Comparison of ENCODE assay signal across 14 cellular contexts in the genomic region with DNA sequence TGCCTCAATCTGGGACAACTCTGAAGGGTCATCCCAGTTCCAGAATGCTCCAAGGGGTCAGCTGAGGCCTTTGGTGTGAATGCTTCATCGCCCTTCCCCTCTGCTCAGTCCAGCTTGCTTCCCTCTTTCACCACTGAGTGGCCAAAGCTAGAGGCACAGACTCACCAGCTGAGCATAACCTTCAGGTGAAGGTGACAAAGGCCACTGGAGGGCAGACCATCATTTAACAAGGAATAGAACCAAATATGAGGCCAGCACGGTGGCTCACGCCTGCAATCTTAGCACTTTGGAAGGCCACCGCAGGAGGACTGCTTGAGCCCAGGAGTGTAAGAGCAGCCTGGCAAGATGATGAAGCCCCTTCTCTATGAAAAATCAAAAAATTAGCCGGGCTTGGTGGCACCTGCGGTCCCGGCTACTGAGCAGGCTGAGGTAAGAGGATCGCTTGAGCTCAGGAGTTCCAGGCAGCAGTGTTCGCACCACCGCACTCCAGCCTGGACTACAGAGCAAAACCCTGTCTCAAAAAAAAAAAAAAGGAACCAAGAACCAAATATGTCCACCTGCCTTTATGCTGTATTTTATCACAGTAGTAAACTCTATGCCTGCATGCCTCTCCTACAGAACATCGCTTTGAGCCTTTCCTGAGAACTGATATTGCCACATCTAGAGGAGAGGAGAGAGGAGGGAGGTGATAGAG. TPM values are rescaled to one million over a fixed set of nuclear protein-coding genes. Genes with fewer than 3 reads are reported as not detected.
DNase-seq lines count a peak whose midpoint lies in the region; ATAC-seq, FAIRE-seq and TF ChIP-seq lines count a peak whose summit lies in the region.
"Had no signal": no experiment of that assay in that cellular context is flagged by ENCODE, and none has a peak within 500 bp of the region (broad histone marks: within the 10 kb centered on the region; RNA-seq: fewer than 3 reads in every experiment).

No MANE protein-coding gene starts in this region.

- no peak overlapping the region for H3K4me3 Mint-ChIP-seq in type B pancreatic cell
- H3K4me3 Mint-ChIP-seq: central memory CD8-positive, alpha-beta T cell; natural killer cell had no signal

- H3K27me3 Mint-ChIP-seq in type B pancreatic cell = no peaks in the 10 kb centered on the region
- H3K27me3 Mint-ChIP-seq: central memory CD8-positive, alpha-beta T cell had no signal

- no peaks in the 10 kb centered on the region for H3K27me3 ChIP-seq in BLaER1 treated with 17β-estradiol and CSF1 and Interleukin-3, amounts not matched to agents 10 nM and 100 nM
- H3K27me3 ChIP-seq in RWPE2 (ENCODE audit: insufficient read depth, poor library complexity, severe bottlenecking) = no peaks in the 10 kb centered on the region
- no peaks in the 10 kb centered on the region for H3K27me3 ChIP-seq in liver (ENCODE audit: control insufficient read depth in 4 of 4, insufficient read depth in 4 of 4, low read length in 3 of 4)
- H3K27me3 ChIP-seq: esophagus muscularis mucosa had no signal

- H4K20me1 ChIP-seq in BLaER1 treated with 17β-estradiol and CSF1 and Interleukin-3, amounts not matched to agents 10 nM and 100 nM = peaks cover 0 to 17% (median 9%) of the 10 kb centered on the region in 11 experiments; a peak in 8 of 22 replicates

- TF ChIP-seq POLR2A in H54 (IDR thresholded peaks at IDR 0.05; ENCODE audit: low read depth, low read length) = no peak

- H3K27ac Mint-ChIP-seq in type B pancreatic cell = no peak overlapping the region

- H3K9me3 ChIP-seq in BLaER1 treated with 17β-estradiol and CSF1 and Interleukin-3, amounts not matched to agents 10 nM and 100 nM (replicated peaks in 1 of 11) = no peaks in the 10 kb centered on the region
- H3K9me3 ChIP-seq in RWPE2 (ENCODE audit: severe bottlenecking) (no peaks in the 10 kb centered on the region), liver (ENCODE audit: control insufficient read depth in 4 of 4, low read length in 3 of 4) (no peaks in the 10 kb centered on the region)
- H3K9me3 ChIP-seq: esophagus muscularis mucosa had no signal

- H3K36me3 ChIP-seq in BLaER1 treated with 17β-estradiol and CSF1 and Interleukin-3, amounts not matched to agents 10 nM and 100 nM = peaks cover 0 to 7% (median 0%) of the 10 kb centered on the region in 11 experiments; a peak in 2 of 22 replicates
- H3K36me3 ChIP-seq in RWPE2 (ENCODE audit: low read depth) (no peaks in the 10 kb centered on the region), liver (ENCODE audit: control insufficient read depth in 4 of 4, insufficient read depth in 3 of 4, low read depth in 1 of 4, low read length in 3 of 4) (no peaks in the 10 kb centered on the region)

- peak overlapping the region; percentile 25 to 67 (median 50); a peak in 21 of 22 replicates for H3K4me2 ChIP-seq in BLaER1 treated with 17β-estradiol and CSF1 and Interleukin-3, amounts not matched to agents 10 nM and 100 nM

- H3K4me3 ChIP-seq in BLaER1 treated with 17β-estradiol and CSF1 and Interleukin-3, amounts not matched to agents 10 nM and 100 nM = no peak overlapping the region
- H3K4me3 ChIP-seq in GM12875 (ENCODE audit: low read depth, low read length) = no peak overlapping the region
- no peak overlapping the region for H3K4me3 ChIP-seq in RWPE2 (ENCODE audit: severe bottlenecking)
- no peak overlapping the region for H3K4me3 ChIP-seq in liver (ENCODE audit: low read depth in 1 of 3, low read length in 3 of 3)
- H3K4me3 ChIP-seq: esophagus muscularis mucosa had no signal

- 74% methylated on average over 11 of the region's 11 CpGs for WGBS in liver

- TF ChIP-seq CTCF in GM12875 (IDR thresholded peaks at IDR 0.05; ENCODE audit: borderline replicate concordance, insufficient read depth, low read depth, low read length) = peak; percentile 14; the same call in 1 of the 2 replicates
- TF ChIP-seq CTCF in RWPE2 (IDR thresholded peaks at IDR 0.05; ENCODE audit: poor library complexity, severe bottlenecking) = no peak
- TF ChIP-seq CTCF in liver (IDR thresholded peaks at IDR 0.05; ENCODE audit: low read depth, low read length, missing input control) = peak; percentile 60
- no peak for TF ChIP-seq CTCF in type B pancreatic cell (conservative IDR thresholded peaks at IDR 0.05)

- DNase-seq in RWPE2 (ENCODE audit: low spot score) (no peak), NCI-H1930 (lab: John Stamatoyannopoulos, UW) (no peak), type B pancreatic cell (ENCODE audit: extremely low spot score, unreplicated experiment) (no peak), H54 (ENCODE audit: insufficient read length, low spot score) (no peak), NCI-H1694 treated with DMSO at 0.1 percent for 48 hours (lab: John Stamatoyannopoulos, UW) (no peak)
- DNase-seq: activated CD4-positive, CD25-positive, alpha-beta regulatory T cell; natural killer cell; SHP77; stimulated activated CD4-positive, alpha-beta T cell treated with anti-CD3 and anti-CD28 coated beads, Interleukin-12 subunit alpha, Interleukin-12 subunit beta, amount 100 ng/mL, for 4 hours had no signal

- no peaks in the 10 kb centered on the region for H3K36me3 Mint-ChIP-seq in type B pancreatic cell
- H3K36me3 Mint-ChIP-seq: natural killer cell had no signal

- peak; percentile 59 for ATAC-seq in RWPE2 (ENCODE audit: low read depth)
- ATAC-seq: natural killer cell had no signal

- H3K9me3 Mint-ChIP-seq in type B pancreatic cell = no peaks in the 10 kb centered on the region
- H3K9me3 Mint-ChIP-seq: central memory CD8-positive, alpha-beta T cell; natural killer cell had no signal

- no peak for FAIRE-seq in H54 (lab: Jason Lieb, UNC)

- H3K27ac ChIP-seq in BLaER1 treated with 17β-estradiol and CSF1 and Interleukin-3, amounts not matched to agents 10 nM and 100 nM = no peak overlapping the region
- H3K27ac ChIP-seq in RWPE2 (ENCODE audit: poor library complexity, severe bottlenecking) (no peak overlapping the region), liver (ENCODE audit: low read depth in 1 of 2, low read length in 2 of 2) (peak overlapping the region; percentile 62 to 71)
- H3K27ac ChIP-seq: esophagus muscularis mucosa had no signal

- H3K4me1 ChIP-seq in BLaER1 treated with 17β-estradiol and CSF1 and Interleukin-3, amounts not matched to agents 10 nM and 100 nM = peaks cover 28 to 38% (median 34%) of the 10 kb centered on the region in 10 experiments
- H3K4me1 ChIP-seq in RWPE2 (ENCODE audit: insufficient read depth, poor library complexity, severe bottlenecking) (no peaks in the 10 kb centered on the region), liver (ENCODE audit: control insufficient read depth in 4 of 4, insufficient read depth in 4 of 4, low read length in 3 of 4) (peaks cover 23 to 79% (median 55%) of the 10 kb centered on the region in 4 donors)

- peaks cover 8% of the 10 kb centered on the region for H3K4me1 Mint-ChIP-seq in type B pancreatic cell (ENCODE audit: unreplicated experiment)

- TF ChIP-seq RAD21 in liver (IDR thresholded peaks at IDR 0.05) = peak; percentile 76 to 88

- H3K9ac ChIP-seq in BLaER1 treated with 17β-estradiol and CSF1 and Interleukin-3, amounts not matched to agents 10 nM and 100 nM = no peak overlapping the region; a peak in 1 of 22 replicates
- H3K9ac ChIP-seq in liver (ENCODE audit: low read depth in 1 of 2, low read length in 2 of 2) = peak overlapping the region in 1 of 2 donors; percentile 9

TF ChIP-seq in liver, 16 proteins besides CTCF, POLR2A, EP300 and RAD21 (continues in another document):
- TF ChIP-seq FOXA1 (IDR thresholded peaks at IDR 0.05) (no peak), SP1 (IDR thresholded peaks at IDR 0.05) (peak; percentile 31), YY1 (IDR thresholded peaks at IDR 0.05) (no peak), FOXA2 (IDR thresholded peaks at IDR 0.05) (no peak), HNF4A (conservative IDR thresholded peaks at IDR 0.05) (peak; percentile 30 to 52), GABPA (IDR thresholded peaks at IDR 0.05 in 1 of 2, conservative IDR thresholded peaks at IDR 0.05 in 1 of 2) (no peak), RXRA (IDR thresholded peaks at IDR 0.05) (peak; percentile 62 to 88), JUND (IDR thresholded peaks at IDR 0.05) (no peak), NR2F2 (IDR thresholded peaks at IDR 0.05) (no peak), HNF4G (IDR thresholded peaks at IDR 0.05) (no peak), TAF1 (conservative IDR thresholded peaks at IDR 0.05) (no peak), EGR1 (IDR thresholded peaks at IDR 0.05; ENCODE audit: low read depth in 2 of 2) (no peak)
- TF ChIP-seq, protein P1, sequence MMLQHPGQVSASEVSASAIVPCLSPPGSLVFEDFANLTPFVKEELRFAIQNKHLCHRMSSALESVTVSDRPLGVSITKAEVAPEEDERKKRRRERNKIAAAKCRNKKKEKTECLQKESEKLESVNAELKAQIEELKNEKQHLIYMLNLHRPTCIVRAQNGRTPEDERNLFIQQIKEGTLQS (IDR thresholded peaks at IDR 0.05) = no peak
- TF ChIP-seq, protein P2, sequence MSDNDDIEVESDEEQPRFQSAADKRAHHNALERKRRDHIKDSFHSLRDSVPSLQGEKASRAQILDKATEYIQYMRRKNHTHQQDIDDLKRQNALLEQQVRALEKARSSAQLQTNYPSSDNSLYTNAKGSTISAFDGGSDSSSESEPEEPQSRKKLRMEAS (IDR thresholded peaks at IDR 0.05) = no peak
- TF ChIP-seq, protein P3, sequence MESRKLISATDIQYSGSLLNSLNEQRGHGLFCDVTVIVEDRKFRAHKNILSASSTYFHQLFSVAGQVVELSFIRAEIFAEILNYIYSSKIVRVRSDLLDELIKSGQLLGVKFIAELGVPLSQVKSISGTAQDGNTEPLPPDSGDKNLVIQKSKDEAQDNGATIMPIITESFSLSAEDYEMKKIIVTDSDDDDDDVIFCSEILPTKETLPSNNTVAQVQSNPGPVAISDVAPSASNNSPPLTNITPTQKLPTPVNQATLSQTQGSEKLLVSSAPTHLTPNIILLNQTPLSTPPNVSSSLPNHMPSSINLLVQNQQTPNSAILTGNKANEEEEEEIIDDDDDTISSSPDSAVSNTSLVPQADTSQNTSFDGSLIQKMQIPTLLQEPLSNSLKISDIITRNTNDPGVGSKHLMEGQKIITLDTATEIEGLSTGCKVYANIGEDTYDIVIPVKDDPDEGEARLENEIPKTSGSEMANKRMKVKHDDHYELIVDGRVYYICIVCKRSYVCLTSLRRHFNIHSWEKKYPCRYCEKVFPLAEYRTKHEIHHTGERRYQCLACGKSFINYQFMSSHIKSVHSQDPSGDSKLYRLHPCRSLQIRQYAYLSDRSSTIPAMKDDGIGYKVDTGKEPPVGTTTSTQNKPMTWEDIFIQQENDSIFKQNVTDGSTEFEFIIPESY (IDR thresholded peaks at IDR 0.05) = no peak

RNA-seq across cellular contexts. Expression of a gene that starts 13.4 kb away (rescaled TPM):
- total RNA-seq in liver (10 to 100 TPM in 1 of 2 donors, 1 to 10 TPM in 1; 3.6 to 25.1 TPM), type B pancreatic cell (ENCODE audit: low replicate concordance) (17.9 and 23.9 TPM in 2 replicates)
- 10 to 100 TPM; 11.5 to 22.2 TPM for polyA plus RNA-seq in liver

Comparison
In these comparisons a context has a peak if more than half of its experiments do, and no peak if none do; other contexts are left out.
1. H3K27ac ChIP-seq: peak in liver (2 of 2); none in BLaER1 treated with 17β-estradiol and CSF1 and Interleukin-3, amounts not matched to agents 10 nM and 100 nM (0 of 11) and RWPE2 (single experiment).
2. CTCF ChIP-seq: peak in GM12875 (single experiment) and liver (single experiment); none in RWPE2 (single experiment) and type B pancreatic cell (single experiment).